In genomic region chr3:100396967-100397366, GRCh38 we compare ENCODE assay signal across 24 cellular contexts. TPM values are rescaled to one million over a fixed set of nuclear protein-coding genes. Genes with fewer than 3 reads are reported as not detected.
A peak's percentile ranks its signal among the peaks of the same experiment; 100 is the strongest.
DNase-seq lines count a peak whose midpoint lies in the region; ATAC-seq and TF ChIP-seq lines count a peak whose summit lies in the region.
"Had no signal": no experiment of that assay in that cellular context is flagged by ENCODE, and none has a peak within 500 bp of the region (broad histone marks: within the 10 kb centered on the region; RNA-seq: fewer than 3 reads in every experiment).

No MANE protein-coding gene starts in this region.

- no peaks in the 10 kb centered on the region for H3K9me3 Mint-ChIP-seq in activated T-helper 17 cell treated with anti-CD3 and anti-CD28 coated beads, Interleukin-2, amount 50 U/mL, for 72 hours
- H3K9me3 Mint-ChIP-seq in nephron = no peaks in the 10 kb centered on the region
- no peaks in the 10 kb centered on the region for H3K9me3 Mint-ChIP-seq in activated CD8-positive, alpha-beta T cell treated with anti-CD3 and anti-CD28 coated beads, Interleukin-2, amount 10 ng/mL, durations not matched to agents 7 days and 5 days (ENCODE audit: insufficient read depth)
- H3K9me3 Mint-ChIP-seq: stimulated activated naive B cell treated with anti-CD40 and anti-IgM and Interleukin-4, amounts not matched to agents 10 μg/mL and 1 μg/mL and 100 μg/mL, for 72 hours had no signal

- intact Hi-C loops in left ventricle myocardium inferior (cut with micrococcal nuclease) = no loop called here

- no peaks in the 10 kb centered on the region for H3K36me3 ChIP-seq in left ventricle myocardium inferior
- H3K36me3 ChIP-seq in right atrium auricular region = no peaks in the 10 kb centered on the region
- H3K36me3 ChIP-seq: heart left ventricle, suprapubic skin, uterus had no signal

- H3K36me3 Mint-ChIP-seq in activated T-helper 17 cell treated with anti-CD3 and anti-CD28 coated beads, Interleukin-2, amount 50 U/mL, for 72 hours (ENCODE audit: low read depth) = peaks cover 49% of the 10 kb centered on the region
- H3K36me3 Mint-ChIP-seq in nephron (ENCODE audit: low read depth) = peaks cover 5% of the 10 kb centered on the region
- peaks cover 26% of the 10 kb centered on the region for H3K36me3 Mint-ChIP-seq in activated CD8-positive, alpha-beta T cell treated with anti-CD3 and anti-CD28 coated beads, Interleukin-2, amount 10 ng/mL, durations not matched to agents 7 days and 5 days (ENCODE audit: low read depth)

- no peak for ATAC-seq in activated T-helper 17 cell treated with anti-CD3 and anti-CD28 coated beads, Interleukin-2, amount 50 U/mL, for 72 hours (replicated peaks)
- ATAC-seq in activated CD8-positive, alpha-beta T cell treated with anti-CD3 and anti-CD28 coated beads, Interleukin-2, amount 10 ng/mL, durations not matched to agents 7 days and 5 days = no peak
- ATAC-seq: heart left ventricle; stimulated activated naive B cell treated with anti-CD40 and anti-IgM and Interleukin-4, amounts not matched to agents 10 μg/mL and 1 μg/mL and 100 μg/mL, for 72 hours had no signal

- no peak overlapping the region for H3K4me3 ChIP-seq in left ventricle myocardium inferior
- H3K4me3 ChIP-seq in right atrium auricular region = no peak overlapping the region
- H3K4me3 ChIP-seq: heart left ventricle, suprapubic skin, uterus had no signal

- H3K9me3 ChIP-seq in left ventricle myocardium inferior (replicated peaks) (no peaks in the 10 kb centered on the region), right atrium auricular region (no peaks in the 10 kb centered on the region)
- H3K9me3 ChIP-seq: heart left ventricle, suprapubic skin, uterus had no signal

- no peak overlapping the region for H3K27ac Mint-ChIP-seq in activated T-helper 17 cell treated with anti-CD3 and anti-CD28 coated beads, Interleukin-2, amount 50 U/mL, for 72 hours
- H3K27ac Mint-ChIP-seq in nephron = no peak overlapping the region
- no peak overlapping the region for H3K27ac Mint-ChIP-seq in activated CD8-positive, alpha-beta T cell treated with anti-CD3 and anti-CD28 coated beads, Interleukin-2, amount 10 ng/mL, durations not matched to agents 7 days and 5 days
- H3K27ac Mint-ChIP-seq: stimulated activated naive B cell treated with anti-CD40 and anti-IgM and Interleukin-4, amounts not matched to agents 10 μg/mL and 1 μg/mL and 100 μg/mL, for 72 hours had no signal

- CTCF ChIA-PET in activated CD8-positive, alpha-beta T cell treated with anti-CD3 and anti-CD28 coated beads, Interleukin-2, amount 10 ng/mL, durations not matched to agents 7 days and 5 days (lab: Charles Lee) = no interaction called here

- H3K27me3 Mint-ChIP-seq in activated T-helper 17 cell treated with anti-CD3 and anti-CD28 coated beads, Interleukin-2, amount 50 U/mL, for 72 hours = no peaks in the 10 kb centered on the region
- no peaks in the 10 kb centered on the region for H3K27me3 Mint-ChIP-seq in nephron (ENCODE audit: low read depth)
- H3K27me3 Mint-ChIP-seq in activated CD8-positive, alpha-beta T cell treated with anti-CD3 and anti-CD28 coated beads, Interleukin-2, amount 10 ng/mL, durations not matched to agents 7 days and 5 days (ENCODE audit: low read depth) = no peaks in the 10 kb centered on the region
- H3K27me3 Mint-ChIP-seq: stimulated activated naive B cell treated with anti-CD40 and anti-IgM and Interleukin-4, amounts not matched to agents 10 μg/mL and 1 μg/mL and 100 μg/mL, for 72 hours had no signal

- H3K27ac ChIP-seq in left ventricle myocardium inferior (replicated peaks) = peak overlapping the region; percentile 97
- H3K27ac ChIP-seq in right atrium auricular region = peak overlapping the region in 1 of 2 donors; percentile 17
- H3K27ac ChIP-seq: C4-2B, HL-60, suprapubic skin, uterus had no signal

- TF ChIP-seq CTCF in left ventricle myocardium inferior (IDR thresholded peaks at IDR 0.05; ENCODE audit: borderline replicate concordance) (no peak), right atrium auricular region (IDR thresholded peaks at IDR 0.05) (no peak), nephron (IDR thresholded peaks at IDR 0.05; ENCODE audit: unreplicated experiment in 3 of 3) (no peak)

- peak overlapping the region; percentile 16 for H3K4me3 Mint-ChIP-seq in activated T-helper 17 cell treated with anti-CD3 and anti-CD28 coated beads, Interleukin-2, amount 50 U/mL, for 72 hours
- peak overlapping the region; percentile 7 to 28 (median 26) for H3K4me3 Mint-ChIP-seq in nephron
- H3K4me3 Mint-ChIP-seq in activated CD8-positive, alpha-beta T cell treated with anti-CD3 and anti-CD28 coated beads, Interleukin-2, amount 10 ng/mL, durations not matched to agents 7 days and 5 days = no peak overlapping the region
- H3K4me3 Mint-ChIP-seq: stimulated activated naive B cell treated with anti-CD40 and anti-IgM and Interleukin-4, amounts not matched to agents 10 μg/mL and 1 μg/mL and 100 μg/mL, for 72 hours had no signal

- H3K27me3 ChIP-seq in left ventricle myocardium inferior (ENCODE audit: low read depth) (no peaks in the 10 kb centered on the region), right atrium auricular region (no peaks in the 10 kb centered on the region)
- H3K27me3 ChIP-seq: heart left ventricle, suprapubic skin, uterus had no signal

- no peak for DNase-seq in left ventricle myocardium inferior
- DNase-seq in right atrium auricular region (ENCODE audit: low spot score) = no peak
- DNase-seq in pons (ENCODE audit: low spot score) = no peak
- no peak for DNase-seq in LoVo (ENCODE audit: low spot score)
- no peak for DNase-seq in activated CD8-positive, alpha-beta T cell treated with anti-CD3 and anti-CD28 coated beads, Interleukin-2, amount 10 ng/mL, durations not matched to agents 7 days and 5 days
- DNase-seq: activated CD4-positive, alpha-beta T cell treated with anti-CD3 and anti-CD28 coated beads for 1 hour; activated naive CD4-positive, alpha-beta T cell treated with Interleukin-2 at 50 U/mL for 16 hours; aorta; central memory CD4-positive, alpha-beta T cell; dermis blood vessel endothelial cell; heart left ventricle; mesenchymal stem cell; NCI-H1417; NCI-H2081 treated with DMSO at 0.1 percent for 48 hours; NCI-H510A; nucleus accumbens; stimulated activated CD4-positive, alpha-beta T cell treated with anti-CD3 and anti-CD28 coated beads, Interleukin-4, amount 100 ng/mL, for 1 hour; stimulated activated naive B cell treated with anti-CD40 and anti-IgM and Interleukin-4, amounts not matched to agents 10 μg/mL and 1 μg/mL and 100 μg/mL, for 72 hours; uterus had no signal

- POLR2A ChIA-PET in activated CD8-positive, alpha-beta T cell treated with anti-CD3 and anti-CD28 coated beads, Interleukin-2, amount 10 ng/mL, durations not matched to agents 7 days and 5 days (lab: Charles Lee) = no interaction called here

- H3K4me1 ChIP-seq in left ventricle myocardium inferior (peaks cover 84% of the 10 kb centered on the region), right atrium auricular region (peaks cover 0 to 41% of the 10 kb centered on the region in 2 donors)

- peaks cover 10% of the 10 kb centered on the region for H3K4me1 Mint-ChIP-seq in activated T-helper 17 cell treated with anti-CD3 and anti-CD28 coated beads, Interleukin-2, amount 50 U/mL, for 72 hours
- peaks cover 20% of the 10 kb centered on the region for H3K4me1 Mint-ChIP-seq in nephron
- peaks cover 42% of the 10 kb centered on the region for H3K4me1 Mint-ChIP-seq in activated CD8-positive, alpha-beta T cell treated with anti-CD3 and anti-CD28 coated beads, Interleukin-2, amount 10 ng/mL, durations not matched to agents 7 days and 5 days (ENCODE audit: low read depth)

RNA-seq across cellular contexts. Expression of gene TOMM70, which starts 3.9 kb away (rescaled TPM):
- total RNA-seq in left ventricle myocardium inferior (65.4 TPM), right atrium auricular region (10 to 100 TPM; 29.7 to 44.2 TPM)
- 10 to 100 TPM; 33.5 to 52.4 TPM for total RNA-seq in activated T-helper 17 cell treated with anti-CD3 and anti-CD28 coated beads, Interleukin-2, amount 50 U/mL, for 72 hours
- total RNA-seq in activated CD8-positive, alpha-beta T cell treated with anti-CD3 and anti-CD28 coated beads, Interleukin-2, amount 10 ng/mL, durations not matched to agents 7 days and 5 days = 10 to 100 TPM; 42.1 to 43.8 TPM

RNA-seq across cellular contexts. Expression of gene LNP1, which starts 4.4 kb away (rescaled TPM):
- total RNA-seq in left ventricle myocardium inferior (4.2 TPM), right atrium auricular region (1 to 10 TPM; 4.6 to 5.4 TPM)
- 1 to 10 TPM; 1.4 to 1.8 TPM for total RNA-seq in activated T-helper 17 cell treated with anti-CD3 and anti-CD28 coated beads, Interleukin-2, amount 50 U/mL, for 72 hours
- total RNA-seq in activated CD8-positive, alpha-beta T cell treated with anti-CD3 and anti-CD28 coated beads, Interleukin-2, amount 10 ng/mL, durations not matched to agents 7 days and 5 days = 1 to 10 TPM; 1.4 TPM
